Comparison of ENCODE assay signal across 9 cellular contexts in the genomic region with DNA sequence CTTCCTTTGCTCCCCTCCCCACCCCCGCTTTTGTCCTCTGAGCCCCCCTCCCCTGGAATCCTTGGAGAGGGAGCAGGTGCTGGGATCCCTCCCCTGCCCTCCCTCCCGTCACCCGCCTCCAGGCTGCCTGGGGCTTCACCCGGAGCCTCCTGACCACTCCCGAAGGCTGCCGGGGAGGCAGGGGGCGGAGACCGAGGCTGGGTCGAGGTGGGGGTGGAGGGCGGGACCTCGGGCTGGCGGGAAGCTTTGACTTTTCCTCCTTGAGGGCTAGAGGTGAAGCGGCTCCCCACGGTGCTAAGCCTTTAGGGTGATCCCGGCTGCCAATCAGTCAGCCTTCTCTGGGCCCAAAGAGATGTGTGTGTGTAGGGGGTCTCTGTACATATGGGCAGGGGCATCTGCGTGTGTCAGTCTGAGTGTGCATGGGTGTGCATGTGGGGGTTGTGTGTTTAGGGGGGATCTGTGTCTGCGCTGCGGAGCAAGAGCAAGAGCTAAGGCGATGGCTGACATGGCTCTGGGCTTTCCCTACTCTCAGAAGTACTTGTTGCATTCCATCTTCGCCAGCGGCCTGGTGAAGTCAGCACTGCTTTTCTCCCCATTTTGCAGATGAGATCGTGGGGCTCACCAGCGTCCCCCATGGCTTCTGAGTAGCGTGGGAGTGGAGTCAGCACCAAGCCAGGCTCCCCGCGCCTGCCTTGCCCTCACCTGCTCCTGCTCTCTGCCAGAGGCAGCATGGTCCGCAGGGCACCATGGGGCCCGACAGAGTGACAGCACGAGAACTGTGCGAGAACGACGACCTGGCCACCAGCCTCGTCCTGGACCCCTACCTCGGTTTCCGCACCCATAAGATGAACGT. TPM values are rescaled to one million over a fixed set of nuclear protein-coding genes. Genes with fewer than 3 reads are reported as not detected.
DNase-seq lines count a peak whose midpoint lies in the region; ATAC-seq and TF ChIP-seq lines count a peak whose summit lies in the region.
"Had no signal": no experiment of that assay in that cellular context is flagged by ENCODE, and none has a peak within 500 bp of the region (broad histone marks: within the 10 kb centered on the region; RNA-seq: fewer than 3 reads in every experiment).

No MANE protein-coding gene starts in this region.

- H3K9me3 Mint-ChIP-seq in MCF 10A (ENCODE audit: unreplicated experiment): no peaks in the 10 kb centered on the region

- TF ChIP-seq CTCF in MCF 10A (IDR thresholded peaks at IDR 0.05; ENCODE audit: unreplicated experiment): no peak

- H3K4me1 Mint-ChIP-seq in MCF 10A (ENCODE audit: insufficient read depth, unreplicated experiment): peaks cover 36% of the 10 kb centered on the region

- peak overlapping the region; percentile 100 for H3K27ac Mint-ChIP-seq in MCF 10A (ENCODE audit: low read depth, unreplicated experiment)

- POLR2A ChIA-PET in MCF 10A (lab: Yijun Ruan, JAX): interaction anchor here (0.6 to 1.0 kb wide), 5 partner anchors 19 to 322 kb away, joined by 3 to 4 read pairs (median 3); a partner anchor contains a TSS

- H3K4me3 Mint-ChIP-seq in MCF 10A (ENCODE audit: unreplicated experiment): peak overlapping the region; percentile 80

- ATAC-seq in HG03521 (IDR thresholded peaks at IDR 0.05; ENCODE audit: unreplicated experiment) (no peak), GM21786 (IDR thresholded peaks at IDR 0.05; ENCODE audit: unreplicated experiment) (no peak)

- intact Hi-C loops in MCF 10A (cut with micrococcal nuclease): no loop called here

- CTCF ChIA-PET in MCF 10A (lab: Yijun Ruan, JAX): no interaction called here

- DNase-seq in EH (ENCODE audit: low read depth) (peak; percentile 75), NCI-H128 (lab: John Stamatoyannopoulos, UW; ENCODE audit: unreplicated experiment) (peak; percentile 62), T-helper 2 cell (peak in 4 of 5 experiments; percentile 17 to 68 (median 46)), MCF 10A (ENCODE audit: unreplicated experiment) (peak; percentile 66), islet precursor cell (peak; percentile 91)
- DNase-seq in stimulated activated CD4-positive, alpha-beta T cell treated with anti-CD3 and anti-CD28 coated beads, Interleukin-1b, Interleukin-23, amount 100 ng/mL, for 4 hours (ENCODE audit: low read depth in 2 of 2): peak; percentile 33 to 59

- peaks cover 43% of the 10 kb centered on the region for H3K36me3 Mint-ChIP-seq in MCF 10A (ENCODE audit: insufficient read depth, unreplicated experiment)

- BruUV-seq in MCF 10A (replicated peaks; lab: Mats Ljungman, UMichigan): no TSS peak

- H3K27me3 Mint-ChIP-seq in MCF 10A (ENCODE audit: insufficient read depth, unreplicated experiment): no peaks in the 10 kb centered on the region

RNA-seq across cellular contexts. Expression of a gene that starts 1.7 kb away (rescaled TPM):
- 12.9 and 16.8 TPM in 2 replicates for total RNA-seq in MCF 10A (2022)

RNA-seq across cellular contexts. Expression of a gene that starts 13.1 kb away (rescaled TPM):
- total RNA-seq in MCF 10A (2022): 0.33 and 0.93 TPM in 2 replicates
- total RNA-seq: activated CD8-positive, alpha-beta memory T cell treated with anti-CD3 and anti-CD28 coated beads for 36 hours had no signal

RNA-seq across cellular contexts. Expression of a gene that starts 16.3 kb away (rescaled TPM):
- total RNA-seq in MCF 10A (2022): not detected in 2 replicates

RNA-seq across cellular contexts. Expression of a gene that starts 21.6 kb away (rescaled TPM):
- total RNA-seq in MCF 10A (2022): not detected in 2 replicates
- total RNA-seq: activated CD8-positive, alpha-beta memory T cell treated with anti-CD3 and anti-CD28 coated beads for 36 hours had no signal

RNA-seq across cellular contexts. Expression of a gene that starts 28.8 kb away (rescaled TPM):
- 4.2 TPM in 2 replicates for total RNA-seq in MCF 10A (2022)
